1 cellular context compared by ENCODE assay signal in genomic region chr11:19077965-19078364, GRCh38.
TF ChIP-seq lines count a peak whose summit lies in the region.

No MANE protein-coding gene starts in this region.

TF ChIP-seq in endothelial cell of umbilical vein, 7 proteins besides CTCF, POLR2A, EP300 and RAD21:
- peak; percentile 30 for TF ChIP-seq FOS (IDR thresholded peaks at IDR 0.05; ENCODE audit: borderline replicate concordance, insufficient read depth, low read length)
- no peak for TF ChIP-seq JUN (IDR thresholded peaks at IDR 0.05; ENCODE audit: borderline replicate concordance, insufficient read depth, insufficient read length, low read depth)
- peak; percentile 59 for TF ChIP-seq POLR2AphosphoS5 (IDR thresholded peaks at IDR 0.05; ENCODE audit: insufficient read depth, low read depth, low read length)
TF ChIP-seq in endothelial cell of umbilical vein: peak in this region for 2.
